Comparison of ENCODE assay signal across 24 cellular contexts in genomic region chr3:170976190-170976519, GRCh38. TPM values are rescaled to one million over a fixed set of nuclear protein-coding genes. Genes with fewer than 3 reads are reported as not detected.
"Had no signal": no experiment of that assay in that cellular context is flagged by ENCODE, and none has a peak within 500 bp of the region (broad histone marks: within the 10 kb centered on the region; RNA-seq: fewer than 3 reads in every experiment).

No MANE protein-coding gene starts in this region.

- H3K27ac ChIP-seq: adrenal gland, KMS-11, SJCRH30, SK-N-MC had no signal

- H3K9ac ChIP-seq: KMS-11 had no signal

- H3K4me3 ChIP-seq: adrenal gland, SJCRH30, SK-N-MC had no signal

- H3K4me2 ChIP-seq: KMS-11 had no signal

- DNase-seq: activated CD4-positive, alpha-beta T cell treated with anti-CD3 and anti-CD28 coated beads, Interleukin-2, amount 10 ng/mL, durations not matched to agents 24 days and 14 days; activated CD4-positive, alpha-beta T cell treated with anti-CD3 and anti-CD28 coated beads, Interleukin-2, amount 50 U/mL, for 4 hours; activated CD8-positive, alpha-beta T cell treated with anti-CD3 and anti-CD28 coated beads for 36 hours; activated effector memory CD4-positive, alpha-beta T cell treated with anti-CD3 and anti-CD28 coated beads, Interleukin-2, amount 50 U/mL, for 16 hours; activated naive CD4-positive, alpha-beta T cell treated with Interleukin-2 at 50 U/mL for 16 hours; activated naive CD8-positive, alpha-beta T cell treated with anti-CD3 and anti-CD28 coated beads, Interleukin-2, amount 10 ng/mL, durations not matched to agents 7 days and 5 days; activated T-cell treated with anti-CD3 and anti-CD28 coated beads, Interleukin-2, amount 50 U/mL, for 1 hour; activated T-cell treated with anti-CD3 and anti-CD28 coated beads, Interleukin-2, amount 50 U/mL, for 72 hours; adrenal gland; MM.1S; MV-4-11; NCI-H1092; NCI-H1436 treated with DMSO at 0.1 percent for 48 hours; NCI-H1694 treated with DMSO at 0.1 percent for 48 hours; NCI-H2029; NCI-H345; NCI-H524 treated with DMSO at 0.1 percent for 48 hours; SHP77; SJCRH30; T1000 had no signal

- ATAC-seq: activated CD8-positive, alpha-beta T cell treated with anti-CD3 and anti-CD28 coated beads for 36 hours; activated T-cell treated with anti-CD3 and anti-CD28 coated beads, Interleukin-2, amount 50 U/mL, for 72 hours; activated T-helper 17 cell treated with anti-CD3 and anti-CD28 coated beads, Interleukin-2, amount 50 U/mL, for 72 hours; Panc1 had no signal

- H3K4me1 ChIP-seq: adrenal gland, SJCRH30 had no signal

- H3K36me3 ChIP-seq: adrenal gland, SJCRH30 had no signal

- H3K9me3 ChIP-seq: adrenal gland, SJCRH30 had no signal

- H3K27me3 ChIP-seq: SJCRH30 had no signal

RNA-seq across cellular contexts. Expression of gene SLC2A2, which starts 50.4 kb away (rescaled TPM):
- polyA plus RNA-seq: adrenal gland had no signal
